Comparison of ENCODE assay signal across 16 cellular contexts in the genomic region with DNA sequence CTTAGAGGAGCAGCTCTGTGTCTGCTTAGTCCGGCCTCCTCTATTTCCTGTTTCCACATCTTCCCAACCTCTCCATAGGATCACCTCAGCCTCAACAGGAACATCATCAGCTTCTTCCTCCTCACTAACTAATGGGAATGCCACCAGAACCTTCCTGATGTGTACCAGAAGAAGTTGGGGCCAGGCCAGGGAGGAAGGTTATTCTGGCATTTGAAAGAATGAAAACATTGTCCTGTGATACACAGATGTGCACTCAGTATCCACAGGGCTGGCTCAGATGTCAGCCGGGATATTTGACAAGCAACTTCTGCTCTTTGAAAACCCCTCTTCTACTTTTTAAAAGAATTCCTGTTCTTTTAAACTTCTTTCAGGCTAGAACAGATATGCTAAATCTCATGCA.
A peak's percentile ranks its signal among the peaks of the same experiment; 100 is the strongest.
DNase-seq lines count a peak whose midpoint lies in the region; ATAC-seq and TF ChIP-seq lines count a peak whose summit lies in the region.
"Had no signal": no experiment of that assay in that cellular context is flagged by ENCODE, and none has a peak within 500 bp of the region (broad histone marks: within the 10 kb centered on the region; RNA-seq: fewer than 3 reads in every experiment).

No MANE protein-coding gene starts in this region.

- H3K9me3 ChIP-seq in AG04450 (ENCODE audit: control insufficient read depth, insufficient read depth, low read length) (no peaks in the 10 kb centered on the region), PC-3 (ENCODE audit: low read length) (no peaks in the 10 kb centered on the region), prostate gland (no peaks in the 10 kb centered on the region), sigmoid colon (no peaks in the 10 kb centered on the region)

- no peak for TF ChIP-seq POLR2A in prostate gland (IDR thresholded peaks at IDR 0.05)
- TF ChIP-seq POLR2A in sigmoid colon (IDR thresholded peaks at IDR 0.05) = no peak

- TF ChIP-seq EP300 in sigmoid colon (IDR thresholded peaks at IDR 0.05) = no peak

- no peaks in the 10 kb centered on the region for H3F3A ChIP-seq in PC-3 (ENCODE audit: low read length, unreplicated experiment)

- H4K20me1 ChIP-seq in PC-3 (ENCODE audit: low read length) = no peaks in the 10 kb centered on the region

- no peaks in the 10 kb centered on the region for H3K4me1 Mint-ChIP-seq in immature natural killer cell
- H3K4me1 Mint-ChIP-seq: CD8-positive, alpha-beta memory T cell had no signal

- H3K4me3 Mint-ChIP-seq in immature natural killer cell = no peak overlapping the region
- H3K4me3 Mint-ChIP-seq: CD8-positive, alpha-beta memory T cell had no signal

- peak overlapping the region; percentile 64 for H3K4me2 ChIP-seq in PC-3 (ENCODE audit: low read length)

- peak overlapping the region; percentile 39 for H3K9ac ChIP-seq in PC-3 (ENCODE audit: low read length)

- H3K36me3 ChIP-seq in PC-3 (ENCODE audit: low read depth, low read length) = no peaks in the 10 kb centered on the region
- no peaks in the 10 kb centered on the region for H3K36me3 ChIP-seq in prostate gland
- no peaks in the 10 kb centered on the region for H3K36me3 ChIP-seq in sigmoid colon

- CTCF ChIA-PET in AG04450 (lab: Charles Lee) (interaction anchor here (1.3 kb wide), 1 partner anchor 29 kb away, joined by 3 read pairs; no protein-coding TSS in a partner anchor), PC-3 (lab: Charles Lee) (interaction anchor here (1.2 kb wide), 1 partner anchor 34 kb away, joined by 3 read pairs; no protein-coding TSS in a partner anchor)

- WGBS in prostate gland = 21% methylated on average over 2 of the region's 2 CpGs
- WGBS in sigmoid colon, 2 donors = 75 to 82% methylated on average over 2 of the region's 2 CpGs

- TF ChIP-seq CTCF in AG04450 (IDR thresholded peaks at IDR 0.05; ENCODE audit: low read depth, low read length) (no peak), PC-3 (conservative IDR thresholded peaks at IDR 0.05; ENCODE audit: low read depth, low read length) (no peak), prostate gland (IDR thresholded peaks at IDR 0.05) (no peak), sigmoid colon (IDR thresholded peaks at IDR 0.05) (no peak)

- H2AFZ ChIP-seq in PC-3 (ENCODE audit: low read length) = peak overlapping the region; percentile 51

- BruUV-seq in PC-3 (replicated peaks; lab: Mats Ljungman, UMichigan) = no TSS peak

- H3K9me2 ChIP-seq in PC-3 (replicated peaks; ENCODE audit: low read length) = no peaks in the 10 kb centered on the region

- H3K4me3 ChIP-seq in AG04450 (ENCODE audit: low read depth, low read length) (no peak overlapping the region), PC-3 (ENCODE audit: low read length) (peak overlapping the region; percentile 21; the same call in 1 of the 2 replicates), prostate gland (no peak overlapping the region), sigmoid colon (no peak overlapping the region)

- H3K36me3 Mint-ChIP-seq in immature natural killer cell = no peaks in the 10 kb centered on the region
- H3K36me3 Mint-ChIP-seq: CD8-positive, alpha-beta memory T cell had no signal

- H3K27me3 Mint-ChIP-seq in immature natural killer cell (ENCODE audit: low read depth in 3 of 3) = peaks cover 4 to 18% (median 7%) of the 10 kb centered on the region in 3 donors

- intact Hi-C loops in PC-3 (cut with micrococcal nuclease) = no loop called here
- intact Hi-C loops in prostate gland (cut with DNase I) = no loop called here
- intact Hi-C loops in sigmoid colon (cut with DNase I) = no loop called here

- no peaks in the 10 kb centered on the region for H3K79me2 ChIP-seq in PC-3 (ENCODE audit: low read length)

- H3K27ac Mint-ChIP-seq in immature natural killer cell = no peak overlapping the region
- H3K27ac Mint-ChIP-seq: CD8-positive, alpha-beta memory T cell had no signal

- no peak for DNase-seq in AG04450 (ENCODE audit: low read depth, low spot score)
- DNase-seq in PC-3 = no peak
- peak; percentile 27 for DNase-seq in fibroblast of gingiva (ENCODE audit: low read depth)
- DNase-seq in prostate gland (ENCODE audit: low spot score) = peak; percentile 50
- no peak for DNase-seq in Kasumi-1 (lab: John Stamatoyannopoulos, UW)
- DNase-seq in immature natural killer cell = no peak
- no peak for DNase-seq in sigmoid colon
- DNase-seq in NCI-H187 (lab: John Stamatoyannopoulos, UW) = no peak
- DNase-seq: CD8-positive, alpha-beta memory T cell; H7; MM.1S; NCI-H1105; NCI-H2029; NCI-H510A; SIG-M5 had no signal

- H3K9me3 Mint-ChIP-seq in immature natural killer cell = no peaks in the 10 kb centered on the region
- H3K9me3 Mint-ChIP-seq: CD8-positive, alpha-beta memory T cell had no signal

- H3K4me1 ChIP-seq in PC-3 (ENCODE audit: insufficient read depth, low read length) = peaks cover 46% of the 10 kb centered on the region
- H3K4me1 ChIP-seq in prostate gland (replicated peaks) = peaks cover 6% of the 10 kb centered on the region
- H3K4me1 ChIP-seq in sigmoid colon = no peaks in the 10 kb centered on the region

- H3K27ac ChIP-seq in AG04450 (ENCODE audit: low read depth, low read length) (peak overlapping the region; percentile 59), PC-3 (ENCODE audit: low read length) (peak overlapping the region; percentile 75), prostate gland (peak overlapping the region; percentile 27 to 47), sigmoid colon (no peak overlapping the region)

- H3K27me3 ChIP-seq in AG04450 (ENCODE audit: control insufficient read depth, insufficient read depth, low read length) (no peaks in the 10 kb centered on the region), PC-3 (ENCODE audit: low read length) (no peaks in the 10 kb centered on the region), prostate gland (replicated peaks; ENCODE audit: insufficient read depth) (no peaks in the 10 kb centered on the region), sigmoid colon (no peaks in the 10 kb centered on the region)

- ATAC-seq in PC-3 = peak; percentile 5
- ATAC-seq: HepG2 had no signal

- POLR2A ChIA-PET in AG04450 (lab: Yijun Ruan, JAX) (no interaction called here), PC-3 (lab: Charles Lee; ENCODE audit: unreplicated experiment) (interaction anchor here (0.8 kb wide), 1 partner anchor 545 kb away, joined by 5 read pairs; the partner anchor contains the start of gene SNAPC1)

Comparison
In these comparisons a context has a peak if more than half of its experiments do, and no peak if none do; other contexts are left out.
1. DNase-seq: peak in fibroblast of gingiva (single experiment) and prostate gland (single experiment); none in AG04450 (single experiment), PC-3 (single experiment), Kasumi-1 (0 of 2), immature natural killer cell (0 of 3), sigmoid colon (single experiment) and NCI-H187 (0 of 2).
2. H3K27ac ChIP-seq: peak in AG04450 (single experiment), PC-3 (single experiment) and prostate gland (2 of 2); none in sigmoid colon (0 of 4).